Comparison of ENCODE assay signal across 21 cellular contexts in the genomic region with DNA sequence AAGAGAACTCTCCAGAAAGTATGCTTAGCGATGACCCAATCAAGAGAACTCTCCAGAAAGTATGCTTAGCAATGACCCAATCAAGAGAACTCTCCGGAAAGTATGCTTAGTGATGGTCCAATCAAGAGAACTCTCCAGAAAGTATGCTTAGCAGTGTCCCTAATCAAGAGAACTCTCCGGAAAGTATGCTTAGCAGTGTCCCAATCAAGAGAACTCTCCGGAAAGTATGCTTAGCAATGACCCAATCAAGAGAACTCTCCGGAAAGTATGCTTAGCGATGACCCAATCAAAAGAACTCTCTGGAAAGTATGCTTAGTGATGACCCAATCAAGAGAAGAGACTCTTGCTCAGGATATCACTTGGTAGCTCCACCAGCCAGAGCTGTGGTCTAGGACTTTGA.
DNase-seq lines count a peak whose midpoint lies in the region; ATAC-seq, FAIRE-seq and TF ChIP-seq lines count a peak whose summit lies in the region.
"Had no signal": no experiment of that assay in that cellular context is flagged by ENCODE, and none has a peak within 500 bp of the region (broad histone marks: within the 10 kb centered on the region; RNA-seq: fewer than 3 reads in every experiment).

No MANE protein-coding gene starts in this region.

- peaks cover 42% of the 10 kb centered on the region for H3F3A ChIP-seq in PC-9 (ENCODE audit: insufficient read depth, low read depth)

- H3K9me3 ChIP-seq in CD4-positive, alpha-beta T cell (ENCODE audit: control insufficient read depth, low read length), result no peaks in the 10 kb centered on the region
- no peaks in the 10 kb centered on the region for H3K9me3 ChIP-seq in PC-9 (ENCODE audit: insufficient read depth, low read depth)
- no peaks in the 10 kb centered on the region for H3K9me3 ChIP-seq in osteoblast (ENCODE audit: low read depth, low read length)
- H3K9me3 ChIP-seq in kidney (ENCODE audit: control insufficient read depth in 1 of 2, low read length in 2 of 2), result no peaks in the 10 kb centered on the region
- H3K9me3 ChIP-seq: A549 had no signal

- no peaks in the 10 kb centered on the region for H3K27me3 ChIP-seq in CD4-positive, alpha-beta T cell (ENCODE audit: control insufficient read depth, insufficient read depth, low read length)
- no peaks in the 10 kb centered on the region for H3K27me3 ChIP-seq in PC-9 (ENCODE audit: insufficient read depth, low read depth)
- H3K27me3 ChIP-seq in osteoblast (ENCODE audit: insufficient read depth, low read length), result no peaks in the 10 kb centered on the region

- no peak overlapping the region for H3K9ac ChIP-seq in kidney (ENCODE audit: low read length in 2 of 2)

- CTCF ChIA-PET in CD4-positive, alpha-beta T cell (lab: Charles Lee), result no interaction called here
- CTCF ChIA-PET in PC-9 (lab: Charles Lee), result no interaction called here
- CTCF ChIA-PET in activated naive CD4-positive, alpha-beta T cell treated with anti-CD3 and anti-CD28 coated beads for 36 hours (lab: Charles Lee), result no interaction called here

- H3K27me3 Mint-ChIP-seq in CD4-positive, alpha-beta T cell, result no peaks in the 10 kb centered on the region
- no peaks in the 10 kb centered on the region for H3K27me3 Mint-ChIP-seq in chondrocyte (ENCODE audit: low read depth)
- no peaks in the 10 kb centered on the region for H3K27me3 Mint-ChIP-seq in activated naive CD4-positive, alpha-beta T cell treated with anti-CD3 and anti-CD28 coated beads for 36 hours (ENCODE audit: low read depth)
- H3K27me3 Mint-ChIP-seq: CD4-positive, CD25-positive, alpha-beta regulatory T cell had no signal

- no TSS peak for BruUV-seq in PC-9 (replicated peaks; lab: Mats Ljungman, UMichigan)

- H4K20me1 ChIP-seq in PC-9 (ENCODE audit: insufficient read depth) (no peaks in the 10 kb centered on the region), osteoblast (ENCODE audit: insufficient read depth, low read length) (no peaks in the 10 kb centered on the region)

- H3K4me2 ChIP-seq in PC-9, result no peak overlapping the region
- H3K4me2 ChIP-seq in osteoblast (ENCODE audit: insufficient read depth, low read length), result no peak overlapping the region
- H3K4me2 ChIP-seq: A549 had no signal

- H2AFZ ChIP-seq in PC-9 (no peak overlapping the region), osteoblast (ENCODE audit: low read length) (no peak overlapping the region)

- no peak for ATAC-seq in CD4-positive, alpha-beta T cell (ENCODE audit: poor library complexity)
- ATAC-seq: A549, GM12878 had no signal

- FAIRE-seq in kidney (lab: Jason Lieb, UNC), result no peak
- FAIRE-seq: A549, GM12878 had no signal

- POLR2A ChIA-PET in CD4-positive, alpha-beta T cell (lab: Charles Lee), result no interaction called here
- POLR2A ChIA-PET in PC-9 (lab: Charles Lee; ENCODE audit: unreplicated experiment), result no interaction called here

- no peak overlapping the region for H3K4me3 ChIP-seq in PC-9
- no peak overlapping the region for H3K4me3 ChIP-seq in osteoblast (ENCODE audit: insufficient read depth, low read length)
- H3K4me3 ChIP-seq in kidney (ENCODE audit: low read length in 2 of 2), result no peak overlapping the region
- H3K4me3 ChIP-seq: A549, GM12878 had no signal

- no peak overlapping the region for H3K4me3 Mint-ChIP-seq in CD4-positive, alpha-beta T cell
- no peak overlapping the region for H3K4me3 Mint-ChIP-seq in chondrocyte (ENCODE audit: unreplicated experiment)
- no peak overlapping the region for H3K4me3 Mint-ChIP-seq in activated naive CD4-positive, alpha-beta T cell treated with anti-CD3 and anti-CD28 coated beads for 36 hours
- H3K4me3 Mint-ChIP-seq: CD4-positive, CD25-positive, alpha-beta regulatory T cell had no signal

- peaks cover 53% of the 10 kb centered on the region for H3K4me1 Mint-ChIP-seq in CD4-positive, alpha-beta T cell (ENCODE audit: low read depth)
- H3K4me1 Mint-ChIP-seq in chondrocyte (ENCODE audit: low read depth), result peaks cover 54% of the 10 kb centered on the region
- H3K4me1 Mint-ChIP-seq in activated naive CD4-positive, alpha-beta T cell treated with anti-CD3 and anti-CD28 coated beads for 36 hours (ENCODE audit: low read depth), result peaks cover 55% of the 10 kb centered on the region

- H3K4me1 ChIP-seq in PC-9 (replicated peaks; ENCODE audit: insufficient read depth) (peaks cover 36% of the 10 kb centered on the region), osteoblast (ENCODE audit: insufficient read depth, low read length) (peaks cover 46% of the 10 kb centered on the region), kidney (ENCODE audit: control insufficient read depth in 1 of 2, insufficient read depth in 1 of 2, low read depth in 1 of 2, low read length in 2 of 2) (peaks cover 0 to 9% of the 10 kb centered on the region in 2 donors)

- peak overlapping the region; percentile 35 for H3K27ac Mint-ChIP-seq in CD4-positive, alpha-beta T cell
- peak overlapping the region; percentile 3 for H3K27ac Mint-ChIP-seq in chondrocyte (ENCODE audit: unreplicated experiment)
- H3K27ac Mint-ChIP-seq in activated naive CD4-positive, alpha-beta T cell treated with anti-CD3 and anti-CD28 coated beads for 36 hours, result no peak overlapping the region

- no peak for DNase-seq in CD4-positive, alpha-beta T cell
- DNase-seq in PC-9, result no peak
- DNase-seq in chondrocyte (ENCODE audit: low spot score), result no peak
- DNase-seq in osteoblast (ENCODE audit: insufficient read length, low spot score, missing footprints), result no peak
- no peak for DNase-seq in GM03348 (ENCODE audit: low spot score)
- no peak for DNase-seq in kidney
- no peak for DNase-seq in activated naive CD4-positive, alpha-beta T cell treated with anti-CD3 and anti-CD28 coated beads for 36 hours
- no peak for DNase-seq in GM19238 (ENCODE audit: insufficient read length, low spot score)
- DNase-seq: CD4-positive, CD25-positive, alpha-beta regulatory T cell; COR-L47; DMS79; Kasumi-1; NCI-H1694; NCI-H2081; NCI-H2171; NCI-H345; NCI-H524; NCI-H82; Right ventricle myocardium superior had no signal

- no peak for TF ChIP-seq CTCF in CD4-positive, alpha-beta T cell (IDR thresholded peaks at IDR 0.05)
- no peak for TF ChIP-seq CTCF in PC-9 (conservative IDR thresholded peaks at IDR 0.05)
- no peak for TF ChIP-seq CTCF in chondrocyte (IDR thresholded peaks at IDR 0.05)
- TF ChIP-seq CTCF in osteoblast (IDR thresholded peaks at IDR 0.05; ENCODE audit: extremely low read depth, low read depth, low read length), result no peak
- TF ChIP-seq CTCF in kidney (IDR thresholded peaks at IDR 0.05; ENCODE audit: borderline replicate concordance, extremely low read depth, insufficient read depth), result no peak

- H3K9me3 Mint-ChIP-seq in CD4-positive, alpha-beta T cell, result no peaks in the 10 kb centered on the region
- no peaks in the 10 kb centered on the region for H3K9me3 Mint-ChIP-seq in chondrocyte (ENCODE audit: low read depth)
- no peaks in the 10 kb centered on the region for H3K9me3 Mint-ChIP-seq in activated naive CD4-positive, alpha-beta T cell treated with anti-CD3 and anti-CD28 coated beads for 36 hours
- H3K9me3 Mint-ChIP-seq: CD4-positive, CD25-positive, alpha-beta regulatory T cell had no signal

- no peak overlapping the region for H3K27ac ChIP-seq in CD4-positive, alpha-beta T cell (ENCODE audit: low read depth, low read length)
- peak overlapping the region; percentile 2; the same call in 1 of the 2 replicates for H3K27ac ChIP-seq in PC-9
- peak overlapping the region; percentile 94 for H3K27ac ChIP-seq in osteoblast (ENCODE audit: low read depth, low read length)
- no peak overlapping the region for H3K27ac ChIP-seq in kidney (ENCODE audit: low read depth in 2 of 2, low read length in 2 of 2)

- no peaks in the 10 kb centered on the region for H3K9me2 ChIP-seq in PC-9 (ENCODE audit: insufficient read depth)

- H3K36me3 ChIP-seq in PC-9 (ENCODE audit: low read depth) (peaks cover 6% of the 10 kb centered on the region; the same call in 1 of the 2 replicates), osteoblast (ENCODE audit: insufficient read depth, low read length) (peaks cover 78% of the 10 kb centered on the region), kidney (ENCODE audit: control insufficient read depth in 1 of 2, insufficient read depth in 2 of 2, low read length in 2 of 2) (no peaks in the 10 kb centered on the region)

- H3K79me2 ChIP-seq in PC-9 (ENCODE audit: low read depth) (peaks cover 28% of the 10 kb centered on the region), osteoblast (ENCODE audit: insufficient read depth, low read length) (peaks cover 84% of the 10 kb centered on the region)

- peaks cover 38% of the 10 kb centered on the region for H3K36me3 Mint-ChIP-seq in CD4-positive, alpha-beta T cell (ENCODE audit: low read depth)
- peaks cover 41% of the 10 kb centered on the region for H3K36me3 Mint-ChIP-seq in chondrocyte (ENCODE audit: low read depth)
- H3K36me3 Mint-ChIP-seq in activated naive CD4-positive, alpha-beta T cell treated with anti-CD3 and anti-CD28 coated beads for 36 hours (ENCODE audit: low read depth), result peaks cover 20% of the 10 kb centered on the region

- intact Hi-C loops in CD4-positive, alpha-beta T cell (cut with DNase I, micrococcal nuclease), result no loop called here
- intact Hi-C loops in PC-9 (cut with micrococcal nuclease; ENCODE audit: unreplicated experiment) (no loop called here), kidney (cut with DNase I) (no loop called here)
- intact Hi-C loops in activated naive CD4-positive, alpha-beta T cell treated with anti-CD3 and anti-CD28 coated beads for 36 hours (cut with micrococcal nuclease), result no loop called here

Comparison
In these comparisons a context has a peak if more than half of its experiments do, and no peak if none do; other contexts are left out.
1. H3K27ac ChIP-seq: peak in PC-9 (single experiment) and osteoblast (single experiment); none in CD4-positive, alpha-beta T cell (single experiment) and kidney (0 of 2).